8 cellular contexts compared by ENCODE assay signal in the genomic region with DNA sequence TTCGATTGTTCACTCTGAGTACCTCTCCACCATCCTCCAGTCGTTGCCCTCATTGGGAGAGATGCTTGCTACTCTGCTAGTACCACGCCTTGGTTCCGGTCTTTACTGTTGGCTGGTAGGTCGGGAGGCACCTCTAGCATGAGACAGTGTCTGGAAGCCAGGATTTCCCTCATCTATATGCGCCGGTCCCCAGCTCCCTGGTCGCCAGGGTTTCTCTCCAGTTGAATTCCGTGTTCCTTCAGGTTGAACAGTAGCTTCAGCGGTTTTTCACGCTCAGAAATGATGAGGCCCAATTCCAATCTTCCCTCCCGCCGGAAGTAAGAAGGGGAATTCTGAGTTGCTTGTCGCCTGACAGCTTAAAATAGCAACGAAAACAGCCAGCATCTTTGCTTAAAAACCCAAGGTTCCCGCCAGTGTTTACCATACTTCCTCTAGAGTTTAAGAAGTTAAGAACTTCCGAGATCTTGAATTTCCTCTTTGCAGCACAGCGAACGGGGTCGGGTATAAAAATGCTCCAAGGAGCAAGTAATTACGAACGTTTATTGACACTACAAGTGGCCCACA. TPM values are rescaled to one million over a fixed set of nuclear protein-coding genes. Genes with fewer than 3 reads are reported as not detected.
A peak's percentile ranks its signal among the peaks of the same experiment; 100 is the strongest.
DNase-seq lines count a peak whose midpoint lies in the region; ATAC-seq lines count a peak whose summit lies in the region.

No MANE protein-coding gene starts in this region.

- no peaks in the 10 kb centered on the region for H3K36me3 ChIP-seq in iPS-15b (ENCODE audit: control insufficient read depth, insufficient read depth, low read length)

- H3K4me1 Mint-ChIP-seq in activated T-cell treated with anti-CD3 and anti-CD28 coated beads, Interleukin-2, amount 50 U/mL, for 4 hours (ENCODE audit: low read depth), result peaks cover 35% of the 10 kb centered on the region

- DNase-seq in ELF-1 (ENCODE audit: low read depth, low spot score) (peak; percentile 6), Kasumi-1 (lab: John Stamatoyannopoulos, UW) (peak; percentile 65 to 76), amniotic stem cell (lab: John Stamatoyannopoulos, UW) (no peak)
- DNase-seq in activated T-cell treated with anti-CD3 and anti-CD28 coated beads, Interleukin-2, amount 50 U/mL, for 4 hours, result peak; percentile 25
- DNase-seq in stimulated activated CD4-positive, alpha-beta T cell treated with anti-CD3 and anti-CD28 coated beads, Interleukin-4, amount 100 ng/mL, for 4 hours, result peak; percentile 24 to 34

- H3K4me3 ChIP-seq in iPS-15b (ENCODE audit: low read depth, low read length), result peak overlapping the region; percentile 87

- ATAC-seq in GM21576 (IDR thresholded peaks at IDR 0.05; ENCODE audit: unreplicated experiment), result peak; percentile 26
- peak; percentile 19 to 20 for ATAC-seq in activated T-cell treated with anti-CD3 and anti-CD28 coated beads, Interleukin-2, amount 50 U/mL, for 4 hours
- ATAC-seq in GM19328 (IDR thresholded peaks at IDR 0.05; ENCODE audit: unreplicated experiment), result no peak

- peaks cover 6% of the 10 kb centered on the region for H3K36me3 Mint-ChIP-seq in activated T-cell treated with anti-CD3 and anti-CD28 coated beads, Interleukin-2, amount 50 U/mL, for 4 hours (ENCODE audit: insufficient read depth)

- no peaks in the 10 kb centered on the region for H3K27me3 Mint-ChIP-seq in activated T-cell treated with anti-CD3 and anti-CD28 coated beads, Interleukin-2, amount 50 U/mL, for 4 hours (ENCODE audit: low read depth)

- H3K4me3 Mint-ChIP-seq in activated T-cell treated with anti-CD3 and anti-CD28 coated beads, Interleukin-2, amount 50 U/mL, for 4 hours, result peak overlapping the region; percentile 98

- peaks cover 67% of the 10 kb centered on the region for H3K27me3 ChIP-seq in iPS-15b (ENCODE audit: control insufficient read depth, insufficient read depth, low read length)

- no peak overlapping the region for H3K9ac ChIP-seq in iPS-15b (ENCODE audit: low read depth, low read length)

- peaks cover 8% of the 10 kb centered on the region for H3K4me1 ChIP-seq in iPS-15b (ENCODE audit: control insufficient read depth, insufficient read depth, low read length)

- H3K9me3 ChIP-seq in iPS-15b (ENCODE audit: control insufficient read depth, insufficient read depth, low read length), result no peaks in the 10 kb centered on the region

- no peaks in the 10 kb centered on the region for H3K9me3 Mint-ChIP-seq in activated T-cell treated with anti-CD3 and anti-CD28 coated beads, Interleukin-2, amount 50 U/mL, for 4 hours

RNA-seq across cellular contexts. Expression of gene ST8SIA4, which starts 1.3 kb away (rescaled TPM):
- total RNA-seq in activated T-cell treated with anti-CD3 and anti-CD28 coated beads, Interleukin-2, amount 50 U/mL, for 4 hours, result 10 to 100 TPM; 27.2 to 38.4 (median 36.9) TPM
